ENCODE assay signal across 1 cellular context in the genomic region with DNA sequence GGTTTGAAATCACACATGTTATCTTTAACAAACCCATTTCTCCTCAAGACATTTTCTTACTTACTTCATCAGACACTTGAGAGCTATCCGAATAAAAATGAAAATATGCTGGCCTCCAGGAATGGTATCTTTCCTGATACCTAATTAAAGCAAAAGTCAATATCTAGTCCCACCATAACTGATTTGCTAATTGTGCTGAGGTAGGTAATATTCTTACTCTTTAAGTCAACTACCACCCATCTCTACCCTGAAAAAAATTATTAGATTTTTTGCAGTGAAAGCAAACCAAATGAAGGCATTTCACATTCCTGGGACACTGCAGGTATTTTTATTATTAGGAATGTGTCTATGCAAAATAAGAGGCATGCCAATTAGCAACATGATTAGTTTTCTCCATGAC.
TF ChIP-seq lines count a peak whose summit lies in the region.

No MANE protein-coding gene starts in this region.

TF ChIP-seq in GM12878, 131 proteins besides CTCF, POLR2A, EP300 and RAD21:
- no peak for TF ChIP-seq NFXL1 (IDR thresholded peaks at IDR 0.05; ENCODE audit: borderline replicate concordance)
- TF ChIP-seq GABPA (IDR thresholded peaks at IDR 0.05; ENCODE audit: low read depth) = no peak
- TF ChIP-seq, protein P1, sequence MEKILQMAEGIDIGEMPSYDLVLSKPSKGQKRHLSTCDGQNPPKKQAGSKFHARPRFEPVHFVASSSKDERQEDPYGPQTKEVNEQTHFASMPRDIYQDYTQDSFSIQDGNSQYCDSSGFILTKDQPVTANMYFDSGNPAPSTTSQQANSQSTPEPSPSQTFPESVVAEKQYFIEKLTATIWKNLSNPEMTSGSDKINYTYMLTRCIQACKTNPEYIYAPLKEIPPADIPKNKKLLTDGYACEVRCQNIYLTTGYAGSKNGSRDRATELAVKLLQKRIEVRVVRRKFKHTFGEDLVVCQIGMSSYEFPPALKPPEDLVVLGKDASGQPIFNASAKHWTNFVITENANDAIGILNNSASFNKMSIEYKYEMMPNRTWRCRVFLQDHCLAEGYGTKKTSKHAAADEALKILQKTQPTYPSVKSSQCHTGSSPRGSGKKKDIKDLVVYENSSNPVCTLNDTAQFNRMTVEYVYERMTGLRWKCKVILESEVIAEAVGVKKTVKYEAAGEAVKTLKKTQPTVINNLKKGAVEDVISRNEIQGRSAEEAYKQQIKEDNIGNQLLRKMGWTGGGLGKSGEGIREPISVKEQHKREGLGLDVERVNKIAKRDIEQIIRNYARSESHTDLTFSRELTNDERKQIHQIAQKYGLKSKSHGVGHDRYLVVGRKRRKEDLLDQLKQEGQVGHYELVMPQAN (conservative IDR thresholded peaks at IDR 0.05) = no peak
- TF ChIP-seq, protein P2, sequence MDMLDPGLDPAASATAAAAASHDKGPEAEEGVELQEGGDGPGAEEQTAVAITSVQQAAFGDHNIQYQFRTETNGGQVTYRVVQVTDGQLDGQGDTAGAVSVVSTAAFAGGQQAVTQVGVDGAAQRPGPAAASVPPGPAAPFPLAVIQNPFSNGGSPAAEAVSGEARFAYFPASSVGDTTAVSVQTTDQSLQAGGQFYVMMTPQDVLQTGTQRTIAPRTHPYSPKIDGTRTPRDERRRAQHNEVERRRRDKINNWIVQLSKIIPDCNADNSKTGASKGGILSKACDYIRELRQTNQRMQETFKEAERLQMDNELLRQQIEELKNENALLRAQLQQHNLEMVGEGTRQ (IDR thresholded peaks at IDR 0.05; ENCODE audit: borderline replicate concordance, low read depth, low read length) = no peak
- TF ChIP-seq EGR1 (IDR thresholded peaks at IDR 0.05; ENCODE audit: borderline replicate concordance in 1 of 2, low read depth in 2 of 2, low read length in 2 of 2) = no peak
- TF ChIP-seq POLR2AphosphoS2 (IDR thresholded peaks at IDR 0.05; ENCODE audit: low read depth, low read length) = no peak
- no peak; the same call in 1 of the 2 replicates for TF ChIP-seq SMARCA5 (IDR thresholded peaks at IDR 0.05)
- no peak for TF ChIP-seq PAX5 (IDR thresholded peaks at IDR 0.05; ENCODE audit: borderline replicate concordance, low read depth, low read length)
- no peak for TF ChIP-seq NFYA (IDR thresholded peaks at IDR 0.05; ENCODE audit: borderline replicate concordance, low read depth, low read length)
- no peak for TF ChIP-seq SREBF2 (IDR thresholded peaks at IDR 0.05; ENCODE audit: low read length)
- TF ChIP-seq ZNF207 (IDR thresholded peaks at IDR 0.05; ENCODE audit: borderline replicate concordance) = no peak
- TF ChIP-seq BMI1 (IDR thresholded peaks at IDR 0.05; ENCODE audit: borderline replicate concordance) = no peak
- no peak for TF ChIP-seq NBN (IDR thresholded peaks at IDR 0.05)
